33 cellular contexts compared by ENCODE assay signal in the genomic region with DNA sequence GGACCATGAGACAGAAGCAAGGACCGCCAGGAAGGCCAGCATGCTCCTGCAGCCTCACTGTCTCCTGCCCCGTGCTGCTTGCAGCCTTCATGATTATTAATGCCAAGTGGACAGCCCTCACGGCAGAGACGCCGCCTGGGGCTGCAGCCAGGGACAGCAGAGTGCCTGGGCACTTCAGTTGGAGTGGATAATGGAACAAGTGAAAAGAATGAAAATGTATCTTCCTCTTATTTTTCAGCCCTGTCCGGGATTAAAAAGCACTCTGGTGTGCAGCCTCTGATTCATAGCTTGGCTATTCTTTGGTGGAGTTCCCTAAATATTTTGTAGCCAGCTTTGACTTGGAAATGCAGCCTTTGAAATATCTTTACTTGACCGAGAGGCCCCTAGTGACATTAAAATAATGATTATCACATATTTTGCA.
A peak's percentile ranks its signal among the peaks of the same experiment; 100 is the strongest.
DNase-seq lines count a peak whose midpoint lies in the region; ATAC-seq and TF ChIP-seq lines count a peak whose summit lies in the region.
"Had no signal": no experiment of that assay in that cellular context is flagged by ENCODE, and none has a peak within 500 bp of the region (broad histone marks: within the 10 kb centered on the region; RNA-seq: fewer than 3 reads in every experiment).

No MANE protein-coding gene starts in this region.

- H3K27ac Mint-ChIP-seq in progenitor cell of endocrine pancreas: no peak overlapping the region
- H3K27ac Mint-ChIP-seq: activated B cell treated with CpG ODN at 0.5 μM for 24 hours; activated T-cell treated with anti-CD3 and anti-CD28 coated beads, Interleukin-2, amount 50 U/mL, for 72 hours; B cell; CD8-positive, alpha-beta T cell; IgD-negative memory B cell; nephron progenitor cell had no signal

- no peaks in the 10 kb centered on the region for H3K9me3 Mint-ChIP-seq in progenitor cell of endocrine pancreas (ENCODE audit: low read depth)
- H3K9me3 Mint-ChIP-seq: activated B cell treated with CpG ODN at 0.5 μM for 24 hours; activated T-cell treated with anti-CD3 and anti-CD28 coated beads, Interleukin-2, amount 50 U/mL, for 72 hours; CD8-positive, alpha-beta T cell; nephron progenitor cell had no signal

- H3K4me1 ChIP-seq in tibial artery: no peaks in the 10 kb centered on the region
- H3K4me1 ChIP-seq: adrenal gland, HAP-1, heart right ventricle, parathyroid adenoma, vagina had no signal

- H3K36me3 Mint-ChIP-seq in progenitor cell of endocrine pancreas (ENCODE audit: insufficient read depth): no peaks in the 10 kb centered on the region
- H3K36me3 Mint-ChIP-seq: CD8-positive, alpha-beta T cell; IgD-negative memory B cell had no signal

- no peak for ATAC-seq in HG02884 (IDR thresholded peaks at IDR 0.05; ENCODE audit: unreplicated experiment)
- ATAC-seq: activated T-cell treated with anti-CD3 and anti-CD28 coated beads, Interleukin-2, amount 50 U/mL, for 72 hours; CD8-positive, alpha-beta T cell; heart right ventricle; Panc1; stimulated activated naive CD8-positive, alpha-beta T cell treated with anti-CD3 and anti-CD28 coated beads, Interleukin-15, Interleukin-2, amounts not matched to agents 100 U/mL and 50 U/mL, for 24 hours had no signal

- DNase-seq in NCI-H1092 treated with DMSO at 0.1 percent for 48 hours (lab: John Stamatoyannopoulos, UW) (peak; percentile 0), NCI-H1092 (lab: John Stamatoyannopoulos, UW) (no peak), GM04503 (ENCODE audit: low read depth) (peak; percentile 77), cerebellar cortex (ENCODE audit: low spot score) (peak; percentile 20), posterior vena cava (ENCODE audit: low spot score) (peak; percentile 65), tibial artery (no peak), progenitor cell of endocrine pancreas (ENCODE audit: low spot score, unreplicated experiment) (no peak)
- DNase-seq: activated B cell treated with CpG ODN at 0.5 μM for 24 hours; activated naive CD4-positive, alpha-beta T cell treated with Interleukin-2 at 50 U/mL for 16 hours; activated T-cell treated with anti-CD3 and anti-CD28 coated beads, Interleukin-2, amount 50 U/mL, for 72 hours; adrenal gland; CD8-positive, alpha-beta T cell; DMS 273 treated with DMSO at 0.1 percent for 48 hours; effector CD4-positive, alpha-beta T cell; GDM1; heart right ventricle; NCI-H1048; NCI-H1930; NCI-H446 treated with DMSO at 0.1 percent for 48 hours; nephron progenitor cell; SIG-M5; stimulated activated naive CD8-positive, alpha-beta T cell treated with anti-CD3 and anti-CD28 coated beads, Interleukin-15, Interleukin-2, amounts not matched to agents 100 U/mL and 50 U/mL, for 24 hours had no signal

- H3K36me3 ChIP-seq in tibial artery: no peaks in the 10 kb centered on the region
- H3K36me3 ChIP-seq: adrenal gland, HAP-1, heart right ventricle, thoracic aorta, vagina had no signal

- H3K27me3 Mint-ChIP-seq in progenitor cell of endocrine pancreas: peaks cover 71% of the 10 kb centered on the region

- no peak for TF ChIP-seq CTCF in tibial artery (IDR thresholded peaks at IDR 0.05)
- TF ChIP-seq CTCF in progenitor cell of endocrine pancreas (IDR thresholded peaks at IDR 0.05; ENCODE audit: unreplicated experiment): no peak

- H3K4me3 ChIP-seq in tibial artery: no peak overlapping the region
- H3K4me3 ChIP-seq: adrenal gland, HAP-1, heart right ventricle, lung, thoracic aorta, vagina had no signal

- H3K4me1 Mint-ChIP-seq in progenitor cell of endocrine pancreas (ENCODE audit: low read depth): peaks cover 4% of the 10 kb centered on the region
- H3K4me1 Mint-ChIP-seq: activated B cell treated with CpG ODN at 0.5 μM for 24 hours, B cell, IgD-negative memory B cell had no signal

- H3K27me3 ChIP-seq in tibial artery: peaks cover 0 to 17% of the 10 kb centered on the region in 2 donors
- H3K27me3 ChIP-seq: adrenal gland, vagina had no signal

- H3K9me3 ChIP-seq in tibial artery: no peaks in the 10 kb centered on the region
- H3K9me3 ChIP-seq: adrenal gland, HAP-1, heart right ventricle, thoracic aorta, vagina had no signal

- H3K4me3 Mint-ChIP-seq in progenitor cell of endocrine pancreas (ENCODE audit: low read depth): no peak overlapping the region
- H3K4me3 Mint-ChIP-seq: activated B cell treated with CpG ODN at 0.5 μM for 24 hours; activated T-cell treated with anti-CD3 and anti-CD28 coated beads, Interleukin-2, amount 50 U/mL, for 72 hours; B cell; CD8-positive, alpha-beta T cell; IgD-negative memory B cell; nephron progenitor cell had no signal

- intact Hi-C loops in posterior vena cava (cut with DNase I): no loop called here
- intact Hi-C loops in tibial artery (cut with DNase I; ENCODE audit: low total_unique reads): no loop called here

- H3K27ac ChIP-seq in tibial artery: no peak overlapping the region
- H3K27ac ChIP-seq: 22Rv1, adrenal gland, epithelial cell of prostate, heart right ventricle, parathyroid adenoma, thoracic aorta, vagina had no signal

Comparison
In these comparisons a context has a peak if more than half of its experiments do, and no peak if none do; other contexts are left out.
1. DNase-seq: peak in NCI-H1092 treated with DMSO at 0.1 percent for 48 hours (single experiment), GM04503 (single experiment), cerebellar cortex (single experiment) and posterior vena cava (single experiment); none in NCI-H1092 (single experiment), tibial artery (0 of 2) and progenitor cell of endocrine pancreas (single experiment).